4 cellular contexts compared by ENCODE assay signal in genomic region chr6:150311149-150311946, GRCh38. TPM values are rescaled to one million over a fixed set of nuclear protein-coding genes. Genes with fewer than 3 reads are reported as not detected.
"Had no signal": no experiment of that assay in that cellular context is flagged by ENCODE, and none has a peak within 500 bp of the region (broad histone marks: within the 10 kb centered on the region; RNA-seq: fewer than 3 reads in every experiment).

No MANE protein-coding gene starts in this region.

RNA-seq across cellular contexts. Expression of gene IYD, which starts 57.5 kb away (rescaled TPM):
- total RNA-seq: foreskin keratinocyte, glomerular endothelial cell, mononuclear cell, osteocyte had no signal
- polyA plus RNA-seq: foreskin keratinocyte had no signal
